Comparison of ENCODE assay signal across 9 cellular contexts in genomic region chr2:84924173-84925106, GRCh38. TPM values are rescaled to one million over a fixed set of nuclear protein-coding genes. Genes with fewer than 3 reads are reported as not detected.
DNase-seq lines count a peak whose midpoint lies in the region; ATAC-seq and TF ChIP-seq lines count a peak whose summit lies in the region.
"Had no signal": no experiment of that assay in that cellular context is flagged by ENCODE, and none has a peak within 500 bp of the region (broad histone marks: within the 10 kb centered on the region; RNA-seq: fewer than 3 reads in every experiment).

No MANE protein-coding gene starts in this region.

- H3K27ac ChIP-seq in RWPE1 (peak overlapping the region; percentile 98), mucosa of rectum (ENCODE audit: low read depth in 2 of 2, low read length in 2 of 2) (peak overlapping the region; percentile 43 to 77)

- peaks cover 11% of the 10 kb centered on the region for H3K36me3 Mint-ChIP-seq in Caco-2 (ENCODE audit: insufficient read depth, unreplicated experiment)
- peaks cover 15% of the 10 kb centered on the region for H3K36me3 Mint-ChIP-seq in central memory CD8-positive, alpha-beta T cell (ENCODE audit: insufficient read depth)

- H3K4me3 ChIP-seq in Caco-2 (ENCODE audit: low read depth, low read length) = no peak overlapping the region
- no peak overlapping the region for H3K4me3 ChIP-seq in mucosa of rectum (ENCODE audit: low read length in 2 of 2)

- H3K36me3 ChIP-seq in Caco-2 (ENCODE audit: control insufficient read depth, insufficient read depth, low read length) (no peaks in the 10 kb centered on the region), mucosa of rectum (ENCODE audit: control insufficient read depth in 2 of 2, insufficient read depth in 2 of 2, low read length in 2 of 2) (no peaks in the 10 kb centered on the region)
- H3K36me3 ChIP-seq: neutrophil had no signal

- H3K4me3 Mint-ChIP-seq in Caco-2 (ENCODE audit: unreplicated experiment) = no peak overlapping the region
- H3K4me3 Mint-ChIP-seq in central memory CD8-positive, alpha-beta T cell = no peak overlapping the region

- ATAC-seq in central memory CD8-positive, alpha-beta T cell (replicated peaks; ENCODE audit: extremely low read depth, poor library complexity, severe bottlenecking) = no peak
- no peak for ATAC-seq in HG03139 (IDR thresholded peaks at IDR 0.05; ENCODE audit: unreplicated experiment)

- intact Hi-C loops in Caco-2 (cut with micrococcal nuclease; ENCODE audit: unreplicated experiment) = no loop called here

- POLR2A ChIA-PET in Caco-2 (lab: Charles Lee) (no interaction called here), RWPE1 (lab: Yijun Ruan, JAX; ENCODE audit: low non-redundant PET) (no interaction called here)

- no peak overlapping the region for H3K9ac ChIP-seq in mucosa of rectum (ENCODE audit: low read depth in 1 of 2, low read length in 2 of 2)

- no peaks in the 10 kb centered on the region for H3K9me3 Mint-ChIP-seq in Caco-2 (ENCODE audit: unreplicated experiment)
- no peaks in the 10 kb centered on the region for H3K9me3 Mint-ChIP-seq in central memory CD8-positive, alpha-beta T cell

- in situ Hi-C loops in GM13976 (cut with MboI; ENCODE audit: low sequenced_read_pairs, unreplicated experiment) = loop anchor here (10.0 to 25.0 kb wide), 2 partner anchors 60 to 363 kb away; no protein-coding TSS in a partner anchor

- H3K27ac Mint-ChIP-seq in Caco-2 (ENCODE audit: unreplicated experiment) = no peak overlapping the region
- H3K27ac Mint-ChIP-seq in central memory CD8-positive, alpha-beta T cell (ENCODE audit: low read depth) = peak overlapping the region; percentile 99

- CTCF ChIA-PET in Caco-2 (lab: Charles Lee) (interaction anchor here (0.9 to 1.0 kb wide), 2 partner anchors 43 to 86 kb away, joined by 4 to 6 read pairs; partner anchors contain the start of gene TRABD2A), RWPE1 (lab: Yijun Ruan, JAX) (interaction anchor here (0.6 to 2.1 kb wide), 11 partner anchors 7 to 365 kb away, joined by 3 to 20 read pairs (median 7); partner anchors contain the start of gene TMSB10)

- no TSS peak for BruUV-seq in Caco-2 (replicated peaks; lab: Mats Ljungman, UMichigan)

- H3K27me3 ChIP-seq in Caco-2 (replicated peaks; ENCODE audit: control insufficient read depth, insufficient read depth, low read length) (no peaks in the 10 kb centered on the region), mucosa of rectum (ENCODE audit: control insufficient read depth in 2 of 2, insufficient read depth in 2 of 2, low read length in 2 of 2) (no peaks in the 10 kb centered on the region)
- H3K27me3 ChIP-seq: neutrophil had no signal

- H3K4me1 ChIP-seq in Caco-2 (peaks cover 17% of the 10 kb centered on the region), mucosa of rectum (ENCODE audit: control insufficient read depth in 2 of 2, insufficient read depth in 2 of 2, low read length in 2 of 2) (peaks cover 23 to 29% of the 10 kb centered on the region in 2 donors)

- DNase-seq in Caco-2 (peak; percentile 57 to 74), H4 (ENCODE audit: low spot score) (peak; percentile 59), RWPE1 (ENCODE audit: low spot score) (peak; percentile 45), GM13976 (ENCODE audit: low spot score) (no peak), DMS114 treated with DMSO at 0.1 percent for 48 hours (lab: John Stamatoyannopoulos, UW; ENCODE audit: unreplicated experiment) (no peak)
- no peak for DNase-seq in central memory CD8-positive, alpha-beta T cell (ENCODE audit: low spot score in 2 of 2)

- H3K4me1 Mint-ChIP-seq in Caco-2 (ENCODE audit: low read depth, unreplicated experiment) = peaks cover 23% of the 10 kb centered on the region
- H3K4me1 Mint-ChIP-seq in central memory CD8-positive, alpha-beta T cell = peaks cover 35% of the 10 kb centered on the region

- TF ChIP-seq CTCF in Caco-2 (IDR thresholded peaks at IDR 0.05; ENCODE audit: insufficient read depth in 1 of 2, low read depth in 1 of 2, low read length in 1 of 2, severe bottlenecking in 1 of 2, unreplicated experiment in 1 of 2) = no peak
- TF ChIP-seq CTCF in RWPE1 (conservative IDR thresholded peaks at IDR 0.05; ENCODE audit: low read depth) = no peak
- TF ChIP-seq CTCF in GM13976 (IDR thresholded peaks at IDR 0.05; ENCODE audit: borderline replicate concordance, control extremely low read depth, extremely low read depth, insufficient read depth, missing control alignments) = no peak

- H3K9me3 ChIP-seq in Caco-2 = no peaks in the 10 kb centered on the region
- no peaks in the 10 kb centered on the region for H3K9me3 ChIP-seq in mucosa of rectum (ENCODE audit: control insufficient read depth in 2 of 2, low read length in 2 of 2)
- H3K9me3 ChIP-seq: neutrophil had no signal

- no peaks in the 10 kb centered on the region for H3K27me3 Mint-ChIP-seq in Caco-2 (ENCODE audit: insufficient read depth, unreplicated experiment)
- H3K27me3 Mint-ChIP-seq in central memory CD8-positive, alpha-beta T cell = no peaks in the 10 kb centered on the region

RNA-seq across cellular contexts. Expression of gene TMSB10, which starts 19.0 kb away (rescaled TPM):
- 1,258 and 1,458 TPM in 2 replicates for total RNA-seq in Caco-2 (2022)
- 4,471 and 5,260 TPM in 2 replicates for total RNA-seq in H4 (2014; rRNA removed; shearing (Covaris generic))

RNA-seq across cellular contexts. Expression of gene TRABD2A, which starts 43.6 kb away (rescaled TPM):
- 1.3 and 1.4 TPM in 2 replicates for total RNA-seq in Caco-2 (2022)
- 7.2 and 12.0 TPM in 2 replicates for total RNA-seq in H4 (2014; rRNA removed; shearing (Covaris generic))

RNA-seq across cellular contexts. Expression of gene KCMF1, which starts 46.5 kb away (rescaled TPM):
- 81.5 and 83.4 TPM in 2 replicates for total RNA-seq in Caco-2 (2022)
- total RNA-seq in H4 (2014; rRNA removed; shearing (Covaris generic)) = 61.6 and 90.1 TPM in 2 replicates

Comparison
In these comparisons a context has a peak if more than half of its experiments do, and no peak if none do; other contexts are left out.
1. DNase-seq: peak in Caco-2 (2 of 2), H4 (single experiment) and RWPE1 (single experiment); none in central memory CD8-positive, alpha-beta T cell (0 of 2), GM13976 (single experiment) and DMS114 treated with DMSO at 0.1 percent for 48 hours (single experiment).